Comparison of ENCODE assay signal across 20 cellular contexts in the genomic region with DNA sequence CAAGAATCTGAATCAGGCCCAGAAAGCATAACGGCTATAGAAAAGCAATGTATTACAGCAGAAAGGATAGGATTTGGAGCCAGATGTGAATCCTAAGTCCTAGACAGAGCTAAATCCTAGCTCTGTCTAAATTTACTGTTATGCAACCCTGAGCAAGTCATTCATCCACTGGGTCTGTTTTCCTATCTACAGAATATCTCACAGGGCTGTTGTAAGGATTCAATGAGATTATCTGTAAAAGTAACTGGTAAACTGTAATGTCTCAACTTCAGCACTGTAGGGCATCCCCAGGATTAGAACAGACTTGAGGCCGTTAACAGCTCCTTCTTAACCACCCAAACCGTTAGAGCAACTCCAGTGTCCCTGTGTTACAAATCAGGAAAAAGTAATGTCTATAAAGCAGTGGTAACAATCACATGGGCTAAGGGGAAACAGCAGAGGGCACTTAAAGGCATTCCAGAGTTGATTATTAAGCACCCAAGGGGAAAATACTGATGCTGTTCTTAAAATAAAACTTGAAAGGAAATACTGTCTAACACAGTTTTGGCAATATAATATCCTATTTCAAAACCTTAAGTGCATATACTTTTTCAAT. TPM values are rescaled to one million over a fixed set of nuclear protein-coding genes. Genes with fewer than 3 reads are reported as not detected.
A peak's percentile ranks its signal among the peaks of the same experiment; 100 is the strongest.
DNase-seq lines count a peak whose midpoint lies in the region; ATAC-seq and TF ChIP-seq lines count a peak whose summit lies in the region.
"Had no signal": no experiment of that assay in that cellular context is flagged by ENCODE, and none has a peak within 500 bp of the region (broad histone marks: within the 10 kb centered on the region; RNA-seq: fewer than 3 reads in every experiment).

No MANE protein-coding gene starts in this region.

- peak; percentile 82 for ATAC-seq in left lung
- ATAC-seq: activated CD8-positive, alpha-beta T cell treated with anti-CD3 and anti-CD28 coated beads for 36 hours; T-helper 17 cell had no signal

- no peaks in the 10 kb centered on the region; the same call in 1 of the 2 replicates for H3K9me2 ChIP-seq in PC-9 (ENCODE audit: insufficient read depth)

- peaks cover 42% of the 10 kb centered on the region for H3F3A ChIP-seq in PC-9 (ENCODE audit: insufficient read depth, low read depth)

- H4K20me1 ChIP-seq in PC-9 (ENCODE audit: insufficient read depth) = no peaks in the 10 kb centered on the region

- H3K9me3 ChIP-seq in PC-9 (ENCODE audit: insufficient read depth, low read depth) (no peaks in the 10 kb centered on the region; the same call in none of the 2 replicates), left lung (no peaks in the 10 kb centered on the region)
- H3K9me3 ChIP-seq: esophagus squamous epithelium had no signal

- no peak for TF ChIP-seq CTCF in PC-9 (conservative IDR thresholded peaks at IDR 0.05)
- no peak for TF ChIP-seq CTCF in left lung (IDR thresholded peaks at IDR 0.05)

- TSS peak; percentile 11 for BruUV-seq in PC-9 (replicated peaks; lab: Mats Ljungman, UMichigan)

- POLR2A ChIA-PET in PC-9 (lab: Charles Lee; ENCODE audit: unreplicated experiment) = interaction anchor here (0.6 kb wide), 1 partner anchor 12 kb away, joined by 10 read pairs; no protein-coding TSS in a partner anchor

- H2AFZ ChIP-seq in PC-9 = no peak overlapping the region

- H3K4me1 ChIP-seq in PC-9 (replicated peaks; ENCODE audit: insufficient read depth) (peaks cover 39% of the 10 kb centered on the region), left lung (peaks cover 3 to 22% of the 10 kb centered on the region in 2 donors)

- DNase-seq in EH (ENCODE audit: low read depth) (peak; percentile 36), PC-9 (no peak), left lung (no peak), renal cortical epithelial cell (ENCODE audit: low read depth) (peak; percentile 43), activated gamma-delta T cell (lab: John Stamatoyannopoulos, UW) (no peak), D341Med (ENCODE audit: low spot score) (no peak), HUDEP-2 (lab: John Stamatoyannopoulos, UW; ENCODE audit: unreplicated experiment in 76 of 76) (no peak)
- DNase-seq: activated CD4-positive, alpha-beta T cell treated with anti-CD3 and anti-CD28 coated beads for 1 hour; activated CD8-positive, alpha-beta T cell treated with anti-CD3 and anti-CD28 coated beads for 36 hours; activated gamma-delta T cell treated with Interleukin-2 at 50 U/mL for 16 hours; amniotic stem cell; cortex of kidney; esophagus squamous epithelium; Karpas-422; NCI-H1694 treated with DMSO at 0.1 percent for 48 hours; NCI-H526 treated with DMSO at 0.1 percent for 48 hours; occipital lobe; stimulated activated CD4-positive, alpha-beta T cell treated with anti-CD3 and anti-CD28 coated beads, Interleukin-4, amount 100 ng/mL, for 4 hours; stimulated activated naive CD4-positive, alpha-beta T cell treated with Interleukin-2 at 50 U/mL for 16 hours; T-helper 17 cell had no signal

- H3K27me3 ChIP-seq in PC-9 (ENCODE audit: insufficient read depth, low read depth) = no peaks in the 10 kb centered on the region
- no peaks in the 10 kb centered on the region for H3K27me3 ChIP-seq in left lung
- H3K27me3 ChIP-seq: esophagus squamous epithelium had no signal

- peaks cover 23% of the 10 kb centered on the region for H3K79me2 ChIP-seq in PC-9 (ENCODE audit: low read depth)

- CTCF ChIA-PET in PC-9 (lab: Charles Lee) = no interaction called here

- H3K4me2 ChIP-seq in PC-9 = no peak overlapping the region

- H3K4me3 ChIP-seq in PC-9 (no peak overlapping the region), left lung (no peak overlapping the region)
- H3K4me3 ChIP-seq: esophagus squamous epithelium had no signal

- peaks cover 32% of the 10 kb centered on the region for H3K36me3 ChIP-seq in PC-9 (ENCODE audit: low read depth)
- peaks cover 0 to 47% of the 10 kb centered on the region in 2 donors for H3K36me3 ChIP-seq in left lung

- H3K27ac ChIP-seq in PC-9 (no peak overlapping the region), left lung (no peak overlapping the region)
- H3K27ac ChIP-seq: esophagus squamous epithelium had no signal

- intact Hi-C loops in PC-9 (cut with micrococcal nuclease; ENCODE audit: unreplicated experiment) = no loop called here
- intact Hi-C loops in left lung (cut with DNase I) = no loop called here

RNA-seq across cellular contexts. Expression of gene GMFB, which starts 10.1 kb away (rescaled TPM):
- total RNA-seq in PC-9 (2021) = 32.2 and 35.5 TPM in 2 replicates
- 10 to 100 TPM; 54.8 to 70.3 TPM for total RNA-seq in left lung
- 113 and 175 TPM in 2 replicates for total RNA-seq in renal cortical epithelial cell

RNA-seq across cellular contexts. Expression of gene CGRRF1, which starts 31.0 kb away (rescaled TPM):
- total RNA-seq in PC-9 (2021) = 10.3 and 11.3 TPM in 2 replicates
- total RNA-seq in left lung = 10 to 100 TPM; 17.5 to 20.1 TPM
- total RNA-seq in renal cortical epithelial cell = 16.7 and 23.1 TPM in 2 replicates

RNA-seq across cellular contexts. Expression of gene CNIH1, which starts 37.5 kb away (rescaled TPM):
- total RNA-seq in PC-9 (2021) = 70.6 and 114 TPM in 2 replicates
- total RNA-seq in left lung = 100 to 1,000 TPM; 124 to 145 TPM
- total RNA-seq in renal cortical epithelial cell = 171 and 203 TPM in 2 replicates

Comparison
In these comparisons a context has a peak if more than half of its experiments do, and no peak if none do; other contexts are left out.
1. DNase-seq: peak in EH (single experiment) and renal cortical epithelial cell (single experiment); none in PC-9 (0 of 2), left lung (0 of 2), activated gamma-delta T cell (single experiment), D341Med (single experiment) and HUDEP-2 (0 of 76).